Comparison of ENCODE assay signal across 22 cellular contexts in the genomic region with DNA sequence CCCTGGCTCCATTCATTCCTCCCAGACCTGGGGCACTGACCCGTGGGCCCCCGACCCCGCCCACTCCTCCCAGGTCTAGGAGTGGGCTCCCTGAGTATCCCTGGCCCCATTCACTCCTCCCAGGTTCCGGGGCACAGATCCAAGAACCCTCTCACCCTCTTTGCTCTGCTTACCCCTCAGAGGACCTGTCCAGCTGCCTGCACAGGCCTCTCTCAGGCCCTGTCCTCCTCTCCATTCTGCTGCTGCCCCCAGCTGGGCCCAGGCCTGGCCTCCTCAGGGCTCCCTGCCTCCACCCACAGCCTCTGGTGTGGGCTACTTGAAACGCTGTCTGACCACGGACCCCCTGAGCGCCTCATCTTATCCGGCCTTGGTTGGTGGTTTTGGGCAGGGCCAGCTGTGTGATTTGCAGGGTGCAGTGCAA.
DNase-seq lines count a peak whose midpoint lies in the region; ATAC-seq and TF ChIP-seq lines count a peak whose summit lies in the region.
"Had no signal": no experiment of that assay in that cellular context is flagged by ENCODE, and none has a peak within 500 bp of the region (broad histone marks: within the 10 kb centered on the region; RNA-seq: fewer than 3 reads in every experiment).

No MANE protein-coding gene starts in this region.

- H3K9me3 Mint-ChIP-seq in activated CD8-positive, alpha-beta memory T cell treated with anti-CD3 and anti-CD28 coated beads, Interleukin-2, amount 10 ng/mL, durations not matched to agents 7 days and 5 days (ENCODE audit: low read depth), result peaks cover under 1% of the 10 kb centered on the region
- no peaks in the 10 kb centered on the region for H3K9me3 Mint-ChIP-seq in activated CD4-positive, alpha-beta T cell treated with anti-CD3 and anti-CD28 coated beads, Interleukin-2, amount 10 ng/mL, durations not matched to agents 24 days and 14 days
- H3K9me3 Mint-ChIP-seq: CD4-positive, alpha-beta T cell; H9; stimulated activated naive CD8-positive, alpha-beta T cell treated with anti-CD3 and anti-CD28 coated beads, Interleukin-15, Interleukin-2, amounts not matched to agents 100 ng/mL and 50 ng/mL, for 24 hours had no signal

- DNase-seq in activated CD8-positive, alpha-beta memory T cell treated with anti-CD3 and anti-CD28 coated beads, Interleukin-2, amount 10 ng/mL, durations not matched to agents 7 days and 5 days, result peak; percentile 79
- no peak for DNase-seq in activated CD8-positive, alpha-beta memory T cell treated with anti-CD3 and anti-CD28 coated beads, Interleukin-2, amount 50 U/mL, for 4 hours
- DNase-seq in amniotic epithelial cell (ENCODE audit: low read depth) (peak; percentile 27), iris pigment epithelial cell (ENCODE audit: low read depth) (peak; percentile 25), spleen (peak; percentile 78), NCI-H510A treated with DMSO at 0.1 percent for 48 hours (lab: John Stamatoyannopoulos, UW) (no peak)
- DNase-seq in activated CD4-positive, CD25-positive, alpha-beta regulatory T cell (lab: John Stamatoyannopoulos, UW), result no peak
- DNase-seq in activated CD4-positive, alpha-beta T cell treated with anti-CD3 and anti-CD28 coated beads, Interleukin-2, amount 10 ng/mL, durations not matched to agents 24 days and 14 days, result no peak
- DNase-seq: ACHN; activated effector memory CD4-positive, alpha-beta T cell treated with Interleukin-2 at 50 U/mL for 16 hours; CD4-positive, alpha-beta T cell; colonic mucosa; H9; NCI-H1436; NCI-H2171; NCI-H748 treated with DMSO at 0.1 percent for 48 hours; WERI-Rb-1 had no signal

- peaks cover 0 to 64% (median 7%) of the 10 kb centered on the region in 7 donors for H3K27me3 ChIP-seq in spleen (replicated peaks in 1 of 7)
- H3K27me3 ChIP-seq: colonic mucosa had no signal

- no peaks in the 10 kb centered on the region for H3K36me3 ChIP-seq in spleen
- H3K36me3 ChIP-seq: colonic mucosa had no signal

- ATAC-seq in activated CD8-positive, alpha-beta memory T cell treated with anti-CD3 and anti-CD28 coated beads, Interleukin-2, amount 10 ng/mL, durations not matched to agents 7 days and 5 days, result no peak
- ATAC-seq: naive thymus-derived CD8-positive, alpha-beta T cell; Panc1; psoas muscle had no signal

- intact Hi-C loops in spleen (cut with DNase I; ENCODE audit: low total_unique reads), result no loop called here
- intact Hi-C loops in activated CD4-positive, alpha-beta T cell treated with anti-CD3 and anti-CD28 coated beads, Interleukin-2, amount 10 ng/mL, durations not matched to agents 24 days and 14 days (cut with micrococcal nuclease), result loop anchor here (5.0 kb wide), 1 partner anchor 105 kb away; no protein-coding TSS in a partner anchor

- TF ChIP-seq CTCF in spleen (IDR thresholded peaks at IDR 0.05 in 8 of 11, conservative IDR thresholded peaks at IDR 0.05 in 3 of 11), result no peak

- H3K9me3 ChIP-seq in spleen, result no peaks in the 10 kb centered on the region
- H3K9me3 ChIP-seq: colonic mucosa, psoas muscle had no signal

- CTCF ChIA-PET in activated CD8-positive, alpha-beta memory T cell treated with anti-CD3 and anti-CD28 coated beads, Interleukin-2, amount 10 ng/mL, durations not matched to agents 7 days and 5 days (lab: Charles Lee), result interaction anchor here (0.6 to 3.1 kb wide), 4 partner anchors 10 to 310 kb away, joined by 3 to 11 read pairs (median 4); no protein-coding TSS in a partner anchor

- no peak for TF ChIP-seq POLR2A in spleen (IDR thresholded peaks at IDR 0.05)

- H3K4me3 Mint-ChIP-seq in activated CD8-positive, alpha-beta memory T cell treated with anti-CD3 and anti-CD28 coated beads, Interleukin-2, amount 10 ng/mL, durations not matched to agents 7 days and 5 days, result peak overlapping the region; percentile 39
- no peak overlapping the region for H3K4me3 Mint-ChIP-seq in activated CD4-positive, alpha-beta T cell treated with anti-CD3 and anti-CD28 coated beads, Interleukin-2, amount 10 ng/mL, durations not matched to agents 24 days and 14 days
- H3K4me3 Mint-ChIP-seq: CD4-positive, alpha-beta T cell; H9; stimulated activated naive CD8-positive, alpha-beta T cell treated with anti-CD3 and anti-CD28 coated beads, Interleukin-15, Interleukin-2, amounts not matched to agents 100 ng/mL and 50 ng/mL, for 24 hours had no signal

- peak overlapping the region in 3 of 8 donors; percentile 40 to 58 (median 43) for H3K27ac ChIP-seq in spleen
- H3K27ac ChIP-seq: colonic mucosa, psoas muscle, WERI-Rb-1 had no signal

- H3K4me3 ChIP-seq in spleen, result no peak overlapping the region
- H3K4me3 ChIP-seq: colonic mucosa, lung, psoas muscle had no signal

- WGBS in spleen, 5 donors, result 52 to 63% (median 55%) methylated on average over 8 of the region's 8 CpGs

- peak overlapping the region; percentile 87 for H3K27ac Mint-ChIP-seq in activated CD8-positive, alpha-beta memory T cell treated with anti-CD3 and anti-CD28 coated beads, Interleukin-2, amount 10 ng/mL, durations not matched to agents 7 days and 5 days
- H3K27ac Mint-ChIP-seq in activated CD4-positive, alpha-beta T cell treated with anti-CD3 and anti-CD28 coated beads, Interleukin-2, amount 10 ng/mL, durations not matched to agents 24 days and 14 days, result no peak overlapping the region
- H3K27ac Mint-ChIP-seq: CD4-positive, alpha-beta T cell; stimulated activated naive CD8-positive, alpha-beta T cell treated with anti-CD3 and anti-CD28 coated beads, Interleukin-15, Interleukin-2, amounts not matched to agents 100 ng/mL and 50 ng/mL, for 24 hours had no signal

- peaks cover 9 to 75% (median 38%) of the 10 kb centered on the region in 6 donors for H3K4me1 ChIP-seq in spleen
- H3K4me1 ChIP-seq: colonic mucosa, psoas muscle had no signal

- H3K4me1 Mint-ChIP-seq in activated CD8-positive, alpha-beta memory T cell treated with anti-CD3 and anti-CD28 coated beads, Interleukin-2, amount 10 ng/mL, durations not matched to agents 7 days and 5 days, result peaks cover 63% of the 10 kb centered on the region
- peaks cover 30% of the 10 kb centered on the region for H3K4me1 Mint-ChIP-seq in activated CD4-positive, alpha-beta T cell treated with anti-CD3 and anti-CD28 coated beads, Interleukin-2, amount 10 ng/mL, durations not matched to agents 24 days and 14 days

- H3K36me3 Mint-ChIP-seq in activated CD8-positive, alpha-beta memory T cell treated with anti-CD3 and anti-CD28 coated beads, Interleukin-2, amount 10 ng/mL, durations not matched to agents 7 days and 5 days, result peaks cover 11% of the 10 kb centered on the region
- no peaks in the 10 kb centered on the region for H3K36me3 Mint-ChIP-seq in activated CD4-positive, alpha-beta T cell treated with anti-CD3 and anti-CD28 coated beads, Interleukin-2, amount 10 ng/mL, durations not matched to agents 24 days and 14 days (ENCODE audit: low read depth)
- H3K36me3 Mint-ChIP-seq: naive thymus-derived CD8-positive, alpha-beta T cell had no signal

- H3K27me3 Mint-ChIP-seq in activated CD8-positive, alpha-beta memory T cell treated with anti-CD3 and anti-CD28 coated beads, Interleukin-2, amount 10 ng/mL, durations not matched to agents 7 days and 5 days, result peaks cover 3% of the 10 kb centered on the region
- peaks cover 2% of the 10 kb centered on the region for H3K27me3 Mint-ChIP-seq in activated CD4-positive, alpha-beta T cell treated with anti-CD3 and anti-CD28 coated beads, Interleukin-2, amount 10 ng/mL, durations not matched to agents 24 days and 14 days

Comparison
In these comparisons a context has a peak if more than half of its experiments do, and no peak if none do; other contexts are left out.
1. DNase-seq: peak in activated CD8-positive, alpha-beta memory T cell treated with anti-CD3 and anti-CD28 coated beads, Interleukin-2, amount 10 ng/mL, durations not matched to agents 7 days and 5 days (single experiment), amniotic epithelial cell (single experiment), iris pigment epithelial cell (single experiment) and spleen (single experiment); none in activated CD8-positive, alpha-beta memory T cell treated with anti-CD3 and anti-CD28 coated beads, Interleukin-2, amount 50 U/mL, for 4 hours (single experiment), activated CD4-positive, CD25-positive, alpha-beta regulatory T cell (0 of 4), NCI-H510A treated with DMSO at 0.1 percent for 48 hours (single experiment) and activated CD4-positive, alpha-beta T cell treated with anti-CD3 and anti-CD28 coated beads, Interleukin-2, amount 10 ng/mL, durations not matched to agents 24 days and 14 days (single experiment).